In genomic region chr9:135423725-135424124, GRCh38 we compare ENCODE assay signal across 1 cellular context.
TF ChIP-seq lines count a peak whose summit lies in the region.

No MANE protein-coding gene starts in this region.

TF ChIP-seq in K562, 482 proteins besides CTCF, POLR2A, EP300 and RAD21 (continued from another document):
- TF ChIP-seq MITF (IDR thresholded peaks at IDR 0.05) (no peak), CBX3 (IDR thresholded peaks at IDR 0.05; ENCODE audit: borderline replicate concordance in 1 of 2, low read length in 2 of 2) (peak in 1 of 2 experiments; percentile 50; a peak in 1 of 3 replicates), NR0B1 (IDR thresholded peaks at IDR 0.05; ENCODE audit: partially characterized antibody) (no peak)
